Comparison of ENCODE assay signal across 14 cellular contexts in genomic region chr3:126932188-126932931, GRCh38. TPM values are rescaled to one million over a fixed set of nuclear protein-coding genes. Genes with fewer than 3 reads are reported as not detected.
DNase-seq lines count a peak whose midpoint lies in the region; ATAC-seq, FAIRE-seq and TF ChIP-seq lines count a peak whose summit lies in the region.
"Had no signal": no experiment of that assay in that cellular context is flagged by ENCODE, and none has a peak within 500 bp of the region (broad histone marks: within the 10 kb centered on the region; RNA-seq: fewer than 3 reads in every experiment).

No MANE protein-coding gene starts in this region.

- ATAC-seq in RWPE2 (ENCODE audit: low read depth) (peak; percentile 27; the same call in 1 of the 3 replicates), pancreas (peak in 3 of 4 donors; percentile 14 to 43 (median 24)), GM18868 (IDR thresholded peaks at IDR 0.05; ENCODE audit: unreplicated experiment) (no peak)
- ATAC-seq: body of pancreas had no signal

- intact Hi-C loops in pancreas (cut with DNase I) = no loop called here

- no peaks in the 10 kb centered on the region for H3K9me3 ChIP-seq in RWPE2 (ENCODE audit: severe bottlenecking)
- H3K9me3 ChIP-seq in pancreas = no peaks in the 10 kb centered on the region
- H3K9me3 ChIP-seq: body of pancreas, neutrophil had no signal

- peak; percentile 33 for DNase-seq in AG08396 (ENCODE audit: low spot score)
- peak; percentile 47 for DNase-seq in RWPE2 (ENCODE audit: low spot score)
- peak; percentile 70 for DNase-seq in fibroblast of peridontal ligament (ENCODE audit: extremely low read depth)
- DNase-seq in pancreas = peak in 1 of 6 donors; percentile 34
- DNase-seq in activated naive CD4-positive, alpha-beta T cell (lab: John Stamatoyannopoulos, UW) = no peak
- DNase-seq in stimulated activated naive CD4-positive, alpha-beta T cell (lab: John Stamatoyannopoulos, UW) = no peak
- no peak for DNase-seq in OCI-M2 (lab: John Stamatoyannopoulos, UW; ENCODE audit: unreplicated experiment)
- DNase-seq: body of pancreas, DND-41, kidney glomerular epithelial cell, NCI-H1694 treated with DMSO at 0.1 percent for 48 hours, SW 1271 had no signal

- H3K4me1 ChIP-seq in RWPE2 (ENCODE audit: insufficient read depth, poor library complexity, severe bottlenecking) (peaks cover 10% of the 10 kb centered on the region), pancreas (peaks cover 0 to 3% (median 0%) of the 10 kb centered on the region in 3 donors)

- TF ChIP-seq CTCF in RWPE2 (IDR thresholded peaks at IDR 0.05; ENCODE audit: poor library complexity, severe bottlenecking) = no peak
- no peak for TF ChIP-seq CTCF in pancreas (IDR thresholded peaks at IDR 0.05)

- WGBS in pancreas, 2 donors = 85 to 87% methylated on average over 13 of the region's 13 CpGs

- H3K27ac ChIP-seq in RWPE2 (ENCODE audit: poor library complexity, severe bottlenecking) (peak overlapping the region; percentile 20), pancreas (no peak overlapping the region)
- H3K27ac ChIP-seq: body of pancreas, neutrophil had no signal

- FAIRE-seq in pancreas (lab: Jason Lieb, UNC) = no peak

- H3K27me3 ChIP-seq in RWPE2 (ENCODE audit: insufficient read depth, poor library complexity, severe bottlenecking) (no peaks in the 10 kb centered on the region), pancreas (no peaks in the 10 kb centered on the region)
- H3K27me3 ChIP-seq: body of pancreas had no signal

- H3K36me3 ChIP-seq in RWPE2 (ENCODE audit: low read depth) = no peaks in the 10 kb centered on the region
- H3K36me3 ChIP-seq in pancreas = no peaks in the 10 kb centered on the region
- H3K36me3 ChIP-seq: neutrophil had no signal

- H3K4me3 ChIP-seq in RWPE2 (ENCODE audit: severe bottlenecking) = no peak overlapping the region
- H3K4me3 ChIP-seq in pancreas = no peak overlapping the region
- H3K4me3 ChIP-seq: body of pancreas had no signal

RNA-seq across cellular contexts. Expression of gene PLXNA1, which starts 50.6 kb away (rescaled TPM):
- 10 to 100 TPM in 2 of 6 donors, 1 to 10 TPM in 4; 7.4 to 20.0 (median 8.5) TPM for total RNA-seq in pancreas
- 10 to 100 TPM in 1 of 2 donors, 1 to 10 TPM in 1; 6.4 to 12.0 TPM for polyA plus RNA-seq in pancreas

Comparison
In these comparisons a context has a peak if more than half of its experiments do, and no peak if none do; other contexts are left out.
1. DNase-seq: peak in AG08396 (single experiment), RWPE2 (single experiment) and fibroblast of peridontal ligament (single experiment); none in activated naive CD4-positive, alpha-beta T cell (0 of 4), stimulated activated naive CD4-positive, alpha-beta T cell (0 of 6) and OCI-M2 (single experiment).